Comparison of ENCODE assay signal across 8 cellular contexts in genomic region chr7:75879771-75880184, GRCh38. TPM values are rescaled to one million over a fixed set of nuclear protein-coding genes. Genes with fewer than 3 reads are reported as not detected.
A peak's percentile ranks its signal among the peaks of the same experiment; 100 is the strongest.
DNase-seq lines count a peak whose midpoint lies in the region; ATAC-seq and TF ChIP-seq lines count a peak whose summit lies in the region.

No MANE protein-coding gene starts in this region.

- intact Hi-C loops in right lobe of liver (cut with DNase I): no loop called here

- H3K27ac ChIP-seq in right lobe of liver: peak overlapping the region; percentile 78 to 93 (median 86)

- TF ChIP-seq POLR2A in right lobe of liver (IDR thresholded peaks at IDR 0.05): no peak

- H3K36me3 ChIP-seq in right lobe of liver: peaks cover 0 to 38% (median 12%) of the 10 kb centered on the region in 4 donors

- DNase-seq in DMS53 (lab: John Stamatoyannopoulos, UW) (peak; percentile 42), DMS53 treated with DMSO at 0.1 percent for 48 hours (lab: John Stamatoyannopoulos, UW; ENCODE audit: unreplicated experiment) (no peak), NCI-H2107 (lab: John Stamatoyannopoulos, UW) (peak; percentile 50), astrocyte of the hippocampus (ENCODE audit: low read depth, low spot score) (peak; percentile 52), right lobe of liver (no peak), type B pancreatic cell (ENCODE audit: extremely low spot score, unreplicated experiment) (no peak), cerebellar nuclear complex (lab: John Stamatoyannopoulos, UW) (no peak)

- H3K27ac Mint-ChIP-seq in type B pancreatic cell: peak overlapping the region; percentile 92

- peak in 1 of 4 donors; percentile 2 for ATAC-seq in right lobe of liver
- ATAC-seq in GM18870 (IDR thresholded peaks at IDR 0.05; ENCODE audit: unreplicated experiment): no peak

- H3K4me1 Mint-ChIP-seq in type B pancreatic cell (ENCODE audit: unreplicated experiment): peaks cover 27% of the 10 kb centered on the region

- no peaks in the 10 kb centered on the region for H3K9me3 ChIP-seq in right lobe of liver

- H3K4me3 ChIP-seq in right lobe of liver: peak overlapping the region; percentile 66 to 96 (median 87)

- no peaks in the 10 kb centered on the region for H3K27me3 ChIP-seq in right lobe of liver

- TF ChIP-seq CTCF in right lobe of liver (IDR thresholded peaks at IDR 0.05) (no peak), type B pancreatic cell (conservative IDR thresholded peaks at IDR 0.05) (no peak)

- peaks cover 0 to 13% (median 3%) of the 10 kb centered on the region in 4 donors for H3K4me1 ChIP-seq in right lobe of liver

- no peaks in the 10 kb centered on the region for H3K9me3 Mint-ChIP-seq in type B pancreatic cell

- H3K4me3 Mint-ChIP-seq in type B pancreatic cell: peak overlapping the region; percentile 95

- H3K36me3 Mint-ChIP-seq in type B pancreatic cell: peaks cover 17% of the 10 kb centered on the region

- 6% methylated on average over 8 of the region's 8 CpGs for WGBS in right lobe of liver (ENCODE audit: insufficient coverage, low coverage, low lambda C conversion rate, missing lambda C conversion rate)

- H3K27me3 Mint-ChIP-seq in type B pancreatic cell: no peaks in the 10 kb centered on the region

RNA-seq across cellular contexts. Expression of gene RHBDD2, which starts 0.9 kb away (rescaled TPM):
- total RNA-seq in right lobe of liver (10 to 100 TPM; 24.4 to 56.1 (median 31.7) TPM), type B pancreatic cell (ENCODE audit: low replicate concordance) (73.5 and 75.1 TPM in 2 replicates)

RNA-seq across cellular contexts. Expression of gene POR, which starts 35.2 kb away (rescaled TPM):
- total RNA-seq in right lobe of liver (1,000 to 10,000 TPM in 1 of 6 experiments, 100 to 1,000 TPM in 5; 370 to 1,042 (median 725) TPM), type B pancreatic cell (ENCODE audit: low replicate concordance) (122 and 153 TPM in 2 replicates)

Comparison
In these comparisons a context has a peak if more than half of its experiments do, and no peak if none do; other contexts are left out.
1. DNase-seq: peak in DMS53 (single experiment), NCI-H2107 (single experiment) and astrocyte of the hippocampus (single experiment); none in DMS53 treated with DMSO at 0.1 percent for 48 hours (single experiment), right lobe of liver (0 of 3), type B pancreatic cell (single experiment) and cerebellar nuclear complex (0 of 2).